21 cellular contexts compared by ENCODE assay signal in genomic region chr19:44779150-44779549, GRCh38. TPM values are rescaled to one million over a fixed set of nuclear protein-coding genes. Genes with fewer than 3 reads are reported as not detected.
DNase-seq lines count a peak whose midpoint lies in the region; ATAC-seq, FAIRE-seq and TF ChIP-seq lines count a peak whose summit lies in the region.
"Had no signal": no experiment of that assay in that cellular context is flagged by ENCODE, and none has a peak within 500 bp of the region (broad histone marks: within the 10 kb centered on the region; RNA-seq: fewer than 3 reads in every experiment).

No MANE protein-coding gene starts in this region.

- H3K36me3 Mint-ChIP-seq in MCF 10A (ENCODE audit: insufficient read depth, unreplicated experiment): peaks cover 11% of the 10 kb centered on the region
- H3K36me3 Mint-ChIP-seq in T-helper 17 cell (ENCODE audit: low read depth): no peaks in the 10 kb centered on the region
- H3K36me3 Mint-ChIP-seq in activated CD8-positive, alpha-beta T cell treated with anti-CD3 and anti-CD28 coated beads for 36 hours (ENCODE audit: low read depth): no peaks in the 10 kb centered on the region

- H3K27ac Mint-ChIP-seq in MCF 10A (ENCODE audit: low read depth, unreplicated experiment) (no peak overlapping the region), T-helper 17 cell (no peak overlapping the region)
- no peak overlapping the region for H3K27ac Mint-ChIP-seq in activated CD8-positive, alpha-beta T cell treated with anti-CD3 and anti-CD28 coated beads for 36 hours
- H3K27ac Mint-ChIP-seq: CD4-positive, alpha-beta T cell had no signal

- H3K4me2 ChIP-seq in hepatocyte: peak overlapping the region; percentile 67
- H3K4me2 ChIP-seq: KMS-11 had no signal

- H3K27ac ChIP-seq in breast epithelium: peak overlapping the region in 1 of 2 donors; percentile 42
- H3K27ac ChIP-seq in hepatocyte: peak overlapping the region; percentile 40
- peak overlapping the region; percentile 44 to 83 (median 67) for H3K27ac ChIP-seq in transverse colon
- H3K27ac ChIP-seq: KMS-11 had no signal

- H3K79me2 ChIP-seq in hepatocyte: peaks cover 14% of the 10 kb centered on the region

- FAIRE-seq in GM19239 (lab: Jason Lieb, UNC): no peak
- FAIRE-seq: D721Med had no signal

- 94% methylated on average over 2 of the region's 2 CpGs for WGBS in hepatocyte (ENCODE audit: low lambda C conversion rate, missing lambda C conversion rate)
- 82% methylated on average over 2 of the region's 2 CpGs; no CpG with 5 or more reads in 1 of the 2 donors for WGBS in transverse colon (ENCODE audit: low coverage in 1 of 2), 2 donors

- no peaks in the 10 kb centered on the region for H3K27me3 Mint-ChIP-seq in MCF 10A (ENCODE audit: insufficient read depth, unreplicated experiment)
- peaks cover 6% of the 10 kb centered on the region for H3K27me3 Mint-ChIP-seq in T-helper 17 cell
- peaks cover 4% of the 10 kb centered on the region for H3K27me3 Mint-ChIP-seq in activated CD8-positive, alpha-beta T cell treated with anti-CD3 and anti-CD28 coated beads for 36 hours

- no peak overlapping the region for H2AFZ ChIP-seq in hepatocyte

- in situ Hi-C loops in transverse colon (cut with MboI; ENCODE audit: low pct_ligation_motif_present in 1 of 4, low pct_unique_long_range_greater_than_20kb in 1 of 4, low sequenced_read_pairs in 3 of 4): loop anchor here in 1 of 4 donors (25.0 kb wide), 1 partner anchor 192 kb away; no protein-coding TSS in a partner anchor

- TF ChIP-seq POLR2A in breast epithelium (IDR thresholded peaks at IDR 0.05): no peak
- no peak for TF ChIP-seq POLR2A in transverse colon (IDR thresholded peaks at IDR 0.05)

- POLR2A ChIA-PET in MCF 10A (lab: Yijun Ruan, JAX): interaction anchor here (1.7 kb wide), 1 partner anchor 9 kb away, joined by 4 read pairs; no protein-coding TSS in a partner anchor
- POLR2A ChIA-PET in activated CD8-positive, alpha-beta T cell treated with anti-CD3 and anti-CD28 coated beads for 36 hours (lab: Charles Lee): no interaction called here

- H3K36me3 ChIP-seq in breast epithelium (no peaks in the 10 kb centered on the region), hepatocyte (replicated peaks; ENCODE audit: insufficient read depth, low read depth) (no peaks in the 10 kb centered on the region), transverse colon (no peaks in the 10 kb centered on the region)
- H3K36me3 ChIP-seq: BE2C had no signal

- no peak for TF ChIP-seq CTCF in MCF 10A (IDR thresholded peaks at IDR 0.05; ENCODE audit: unreplicated experiment)
- no peak for TF ChIP-seq CTCF in breast epithelium (IDR thresholded peaks at IDR 0.05)
- no peak for TF ChIP-seq CTCF in hepatocyte (IDR thresholded peaks at IDR 0.05; ENCODE audit: poor library complexity)
- TF ChIP-seq CTCF in transverse colon (IDR thresholded peaks at IDR 0.05): no peak
- no peak for TF ChIP-seq CTCF in activated CD8-positive, alpha-beta T cell treated with anti-CD3 and anti-CD28 coated beads for 36 hours (IDR thresholded peaks at IDR 0.05)

- H3K4me1 Mint-ChIP-seq in MCF 10A (ENCODE audit: insufficient read depth, unreplicated experiment): peaks cover 14% of the 10 kb centered on the region
- peaks cover under 1% of the 10 kb centered on the region for H3K4me1 Mint-ChIP-seq in T-helper 17 cell
- peaks cover under 1% of the 10 kb centered on the region for H3K4me1 Mint-ChIP-seq in activated CD8-positive, alpha-beta T cell treated with anti-CD3 and anti-CD28 coated beads for 36 hours (ENCODE audit: low read depth)

- intact Hi-C loops in MCF 10A (cut with micrococcal nuclease): no loop called here
- intact Hi-C loops in breast epithelium (cut with DNase I; ENCODE audit: low total_unique reads): no loop called here
- intact Hi-C loops in transverse colon (cut with DNase I; ENCODE audit: low total_unique reads): no loop called here
- intact Hi-C loops in activated CD8-positive, alpha-beta T cell treated with anti-CD3 and anti-CD28 coated beads for 36 hours (cut with micrococcal nuclease): no loop called here

- CTCF ChIA-PET in MCF 10A (lab: Yijun Ruan, JAX): interaction anchor here (0.6 to 19.2 kb wide), 7 partner anchors 8 to 208 kb away, joined by 3 to 414 read pairs (median 4); no protein-coding TSS in a partner anchor
- CTCF ChIA-PET in activated CD8-positive, alpha-beta T cell treated with anti-CD3 and anti-CD28 coated beads for 36 hours (lab: Charles Lee): interaction anchor here (1.8 kb wide), 1 partner anchor 56 kb away, joined by 7 read pairs; no protein-coding TSS in a partner anchor

- no peaks in the 10 kb centered on the region for H4K20me1 ChIP-seq in hepatocyte (ENCODE audit: insufficient read depth, poor library complexity, severe bottlenecking)

- H3K4me3 Mint-ChIP-seq in MCF 10A (ENCODE audit: unreplicated experiment) (peak overlapping the region; percentile 43), T-helper 17 cell (peak overlapping the region; percentile 31)
- no peak overlapping the region for H3K4me3 Mint-ChIP-seq in activated CD8-positive, alpha-beta T cell treated with anti-CD3 and anti-CD28 coated beads for 36 hours
- H3K4me3 Mint-ChIP-seq: CD4-positive, alpha-beta T cell had no signal

- no peak for TF ChIP-seq EP300 in transverse colon (IDR thresholded peaks at IDR 0.05; ENCODE audit: low read depth)

- H3K4me3 ChIP-seq in breast epithelium (no peak overlapping the region), hepatocyte (no peak overlapping the region), transverse colon (peak overlapping the region in 1 of 4 donors; percentile 36)

- DNase-seq in MCF 10A (ENCODE audit: unreplicated experiment) (no peak), breast epithelium (ENCODE audit: low spot score in 2 of 2) (no peak), T-helper 17 cell (no peak), hepatocyte (ENCODE audit: low spot score) (peak; percentile 3), transverse colon (no peak), GM19239 (ENCODE audit: insufficient read length, low spot score) (no peak), KG1 (lab: John Stamatoyannopoulos, UW) (no peak)
- DNase-seq in activated CD8-positive, alpha-beta T cell treated with anti-CD3 and anti-CD28 coated beads for 36 hours: no peak
- DNase-seq: 8988T; BE2C; CD4-positive, alpha-beta T cell; DMS79; NCI-H1048; NCI-H1436 treated with DMSO at 0.1 percent for 48 hours; NCI-H2081; NCI-H510A; NCI-H774 had no signal

- no peaks in the 10 kb centered on the region for H3K9me2 ChIP-seq in hepatocyte (replicated peaks; ENCODE audit: insufficient read depth)

- ATAC-seq in T-helper 17 cell: no peak
- no peak for ATAC-seq in activated CD8-positive, alpha-beta T cell treated with anti-CD3 and anti-CD28 coated beads for 36 hours
- ATAC-seq: Right ventricle myocardium inferior had no signal

- H3K9me3 ChIP-seq in breast epithelium (no peaks in the 10 kb centered on the region), T-helper 17 cell (ENCODE audit: control insufficient read depth, low read length, poor library complexity, severe bottlenecking) (no peaks in the 10 kb centered on the region), hepatocyte (ENCODE audit: low read depth) (no peaks in the 10 kb centered on the region), transverse colon (no peaks in the 10 kb centered on the region)
- H3K9me3 ChIP-seq: BE2C had no signal

- TSS peak; percentile 30 for BruUV-seq in MCF 10A (replicated peaks; lab: Mats Ljungman, UMichigan)

- no peaks in the 10 kb centered on the region for H3K4me1 ChIP-seq in breast epithelium
- H3K4me1 ChIP-seq in hepatocyte (ENCODE audit: insufficient read depth): peaks cover 13% of the 10 kb centered on the region
- peaks cover 0 to 67% (median 27%) of the 10 kb centered on the region in 4 donors for H3K4me1 ChIP-seq in transverse colon
- H3K4me1 ChIP-seq: BE2C had no signal

- H3K27me3 ChIP-seq in breast epithelium (no peaks in the 10 kb centered on the region), hepatocyte (no peaks in the 10 kb centered on the region), transverse colon (peaks cover 8% of the 10 kb centered on the region)
- H3K27me3 ChIP-seq: BE2C had no signal

- no peaks in the 10 kb centered on the region for H3K9me3 Mint-ChIP-seq in MCF 10A (ENCODE audit: unreplicated experiment)
- no peaks in the 10 kb centered on the region for H3K9me3 Mint-ChIP-seq in activated CD8-positive, alpha-beta T cell treated with anti-CD3 and anti-CD28 coated beads for 36 hours
- H3K9me3 Mint-ChIP-seq: CD4-positive, alpha-beta T cell had no signal

RNA-seq across cellular contexts. Expression of gene CBLC, which starts 1.5 kb away (rescaled TPM):
- 9.6 and 14.6 TPM in 2 replicates for total RNA-seq in MCF 10A (2022)
- 10 to 100 TPM in 2 of 3 donors, not detected in 1; 15.7 to 18.1 TPM for total RNA-seq in breast epithelium
- not detected for total RNA-seq in T-helper 17 cell
- 26.2 and 28.3 TPM in 2 replicates for total RNA-seq in hepatocyte
- polyA plus RNA-seq in hepatocyte: 38.1 and 39.7 TPM in 2 replicates
- 100 to 1,000 TPM in 3 of 4 donors, 10 to 100 TPM in 1; 96.1 to 210 (median 145) TPM for total RNA-seq in transverse colon
- not detected for total RNA-seq in activated CD8-positive, alpha-beta T cell treated with anti-CD3 and anti-CD28 coated beads for 36 hours
- total RNA-seq: CD4-positive, alpha-beta T cell; M059J; Right ventricle myocardium inferior had no signal

RNA-seq across cellular contexts. Expression of gene BCAM, which starts 29.8 kb away (rescaled TPM):
- total RNA-seq in MCF 10A (2022) (2.9 and 5.0 TPM in 2 replicates), breast epithelium (100 to 1,000 TPM in 1 of 3 donors, 10 to 100 TPM in 2; 17.1 to 102 (median 75.4) TPM), T-helper 17 cell (not detected), hepatocyte (53.3 and 77.1 TPM in 2 replicates), transverse colon (10 to 100 TPM in 3 of 4 donors, 1 to 10 TPM in 1; 7.9 to 95.1 (median 23.1) TPM)
- 34.7 and 41.8 TPM in 2 replicates for polyA plus RNA-seq in hepatocyte
- total RNA-seq in activated CD8-positive, alpha-beta T cell treated with anti-CD3 and anti-CD28 coated beads for 36 hours: not detected
- total RNA-seq: CD4-positive, alpha-beta T cell had no signal

RNA-seq across cellular contexts. Expression of gene BCL3, which starts 30.6 kb away (rescaled TPM):
- total RNA-seq in MCF 10A (2022) (24.4 and 32.1 TPM in 2 replicates), breast epithelium (10 to 100 TPM in 2 of 3 donors, 1 to 10 TPM in 1; 4.3 to 37.6 (median 34.4) TPM), T-helper 17 cell (100 to 1,000 TPM; 149 to 168 TPM), hepatocyte (4.3 and 6.3 TPM in 2 replicates), transverse colon (100 to 1,000 TPM in 1 of 4 donors, 10 to 100 TPM in 3; 43.8 to 181 (median 69.5) TPM)
- 45.7 and 51.4 TPM in 2 replicates for polyA plus RNA-seq in hepatocyte
- 10 to 100 TPM; 22.8 to 27.7 TPM for total RNA-seq in activated CD8-positive, alpha-beta T cell treated with anti-CD3 and anti-CD28 coated beads for 36 hours
